Comparison of ENCODE assay signal across 17 cellular contexts in the genomic region with DNA sequence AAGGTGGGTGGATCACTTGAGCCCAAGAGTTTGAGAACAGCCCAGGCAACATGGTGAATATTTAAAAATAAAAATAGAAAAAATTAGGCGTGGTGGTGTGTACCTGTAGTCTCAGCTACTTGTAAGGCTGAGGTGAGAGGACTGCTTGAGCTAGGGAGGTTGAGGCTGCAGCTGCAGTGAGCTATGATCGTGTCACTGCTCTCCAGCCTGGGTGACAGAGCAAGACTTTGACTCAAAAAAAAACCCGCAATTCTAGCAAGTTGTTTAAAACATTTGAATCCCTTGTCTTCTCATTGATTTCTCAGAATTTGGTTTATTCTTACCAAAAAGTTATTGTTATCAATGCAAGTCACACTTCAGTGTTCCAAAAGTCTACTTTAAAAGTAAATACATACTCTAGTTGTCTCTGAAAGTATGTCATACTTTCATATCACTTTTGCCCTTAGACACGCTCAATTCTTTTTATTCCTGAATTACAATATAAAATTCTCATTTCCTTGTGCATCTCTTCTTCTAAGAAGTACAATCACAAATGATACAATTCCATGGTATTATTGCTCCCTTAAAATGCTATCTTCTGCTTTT. TPM values are rescaled to one million over a fixed set of nuclear protein-coding genes. Genes with fewer than 3 reads are reported as not detected.
A peak's percentile ranks its signal among the peaks of the same experiment; 100 is the strongest.
DNase-seq lines count a peak whose midpoint lies in the region; ATAC-seq lines count a peak whose summit lies in the region.
"Had no signal": no experiment of that assay in that cellular context is flagged by ENCODE, and none has a peak within 500 bp of the region (broad histone marks: within the 10 kb centered on the region; RNA-seq: fewer than 3 reads in every experiment).

No MANE protein-coding gene starts in this region.

- CTCF ChIA-PET in T-cell (lab: Charles Lee) = interaction anchor here in 1 of 2 donors (1.4 kb wide), 1 partner anchor 13 kb away, joined by 4 read pairs; no protein-coding TSS in a partner anchor

- H3K9me3 ChIP-seq in effector memory CD4-positive, alpha-beta T cell (ENCODE audit: control insufficient read depth, low read length) = no peaks in the 10 kb centered on the region
- H3K9me3 ChIP-seq: upper lobe of left lung had no signal

- peak overlapping the region in 1 of 2 donors; percentile 39 for H3K27ac Mint-ChIP-seq in T-cell
- H3K27ac Mint-ChIP-seq: GM23338; stimulated activated naive B cell treated with anti-CD40 and anti-IgM and Interleukin-4, amounts not matched to agents 10 μg/mL and 1 μg/mL and 100 μg/mL, for 72 hours had no signal

- peak overlapping the region; percentile 14 for H3K4me3 ChIP-seq in effector memory CD4-positive, alpha-beta T cell (ENCODE audit: insufficient read depth, low read depth, low read length, poor library complexity, severe bottlenecking)
- H3K4me3 ChIP-seq: GM23338, upper lobe of left lung had no signal

- no peaks in the 10 kb centered on the region for H3K9me3 Mint-ChIP-seq in T-cell
- H3K9me3 Mint-ChIP-seq: GM23338 had no signal

- ATAC-seq in T-cell (replicated peaks in 1 of 4) = peak in 1 of 4 experiments; percentile 30
- ATAC-seq in HG03342 (IDR thresholded peaks at IDR 0.05; ENCODE audit: unreplicated experiment) = no peak
- ATAC-seq: GM23338, SK-N-SH treated with all-trans-retinoic acid at 6 μM for 48 hours had no signal

- H3K36me3 Mint-ChIP-seq in T-cell = peaks cover 30% of the 10 kb centered on the region

- H3K27ac ChIP-seq in effector memory CD4-positive, alpha-beta T cell (ENCODE audit: insufficient read depth, low read length, poor library complexity, severe bottlenecking) = no peak overlapping the region

- H3K36me3 ChIP-seq in effector memory CD4-positive, alpha-beta T cell (ENCODE audit: control insufficient read depth, insufficient read depth, low read length) = no peaks in the 10 kb centered on the region

- no peaks in the 10 kb centered on the region for H3K27me3 Mint-ChIP-seq in T-cell
- H3K27me3 Mint-ChIP-seq: stimulated activated naive B cell treated with anti-CD40 and anti-IgM and Interleukin-4, amounts not matched to agents 10 μg/mL and 1 μg/mL and 100 μg/mL, for 72 hours had no signal

- peaks cover 58% of the 10 kb centered on the region for H3K4me1 ChIP-seq in effector memory CD4-positive, alpha-beta T cell (ENCODE audit: control insufficient read depth, insufficient read depth, low read length, poor library complexity, severe bottlenecking)

- no peaks in the 10 kb centered on the region for H3K27me3 ChIP-seq in effector memory CD4-positive, alpha-beta T cell (replicated peaks; ENCODE audit: control insufficient read depth, insufficient read depth, low read length, poor library complexity, severe bottlenecking)
- H3K27me3 ChIP-seq: upper lobe of left lung had no signal

- H3K4me1 Mint-ChIP-seq in T-cell = peaks cover 96 to 97% (median 96%) of the 10 kb centered on the region in 3 donors

- DNase-seq in stimulated activated naive CD4-positive, alpha-beta T cell treated with Interleukin-2 at 50 U/mL for 16 hours (lab: John Stamatoyannopoulos, UW) = peak; percentile 16
- no peak for DNase-seq in stimulated activated naive CD4-positive, alpha-beta T cell (lab: John Stamatoyannopoulos, UW)
- no peak for DNase-seq in T-cell
- DNase-seq in effector memory CD4-positive, alpha-beta T cell = no peak
- DNase-seq in DMS79 treated with DMSO at 0.1 percent for 48 hours (lab: John Stamatoyannopoulos, UW) = no peak
- DNase-seq in islet precursor cell = no peak
- DNase-seq: activated CD4-positive, alpha-beta T cell treated with anti-CD3 and anti-CD28 coated beads, Interleukin-2, amount 50 U/mL, for 4 hours; head of caudate nucleus; NCI-H1105 treated with DMSO at 0.1 percent for 48 hours; NCI-H510A; retina; RPMI8226; stimulated activated naive B cell treated with anti-CD40 and anti-IgM and Interleukin-4, amounts not matched to agents 10 μg/mL and 1 μg/mL and 100 μg/mL, for 72 hours; upper lobe of left lung had no signal

- POLR2A ChIA-PET in T-cell (lab: Charles Lee) = no interaction called here

- H3K4me3 Mint-ChIP-seq in T-cell = peak overlapping the region; percentile 34 to 63 (median 43)
- H3K4me3 Mint-ChIP-seq: GM23338; stimulated activated naive B cell treated with anti-CD40 and anti-IgM and Interleukin-4, amounts not matched to agents 10 μg/mL and 1 μg/mL and 100 μg/mL, for 72 hours had no signal

RNA-seq across cellular contexts. Expression of a gene that starts 6.3 kb away (rescaled TPM):
- total RNA-seq in T-cell = 100 to 1,000 TPM in 3 of 5 donors, 10 to 100 TPM in 2; 88.0 to 161 (median 101) TPM
